ENCODE assay signal across 1 cellular context in the genomic region with DNA sequence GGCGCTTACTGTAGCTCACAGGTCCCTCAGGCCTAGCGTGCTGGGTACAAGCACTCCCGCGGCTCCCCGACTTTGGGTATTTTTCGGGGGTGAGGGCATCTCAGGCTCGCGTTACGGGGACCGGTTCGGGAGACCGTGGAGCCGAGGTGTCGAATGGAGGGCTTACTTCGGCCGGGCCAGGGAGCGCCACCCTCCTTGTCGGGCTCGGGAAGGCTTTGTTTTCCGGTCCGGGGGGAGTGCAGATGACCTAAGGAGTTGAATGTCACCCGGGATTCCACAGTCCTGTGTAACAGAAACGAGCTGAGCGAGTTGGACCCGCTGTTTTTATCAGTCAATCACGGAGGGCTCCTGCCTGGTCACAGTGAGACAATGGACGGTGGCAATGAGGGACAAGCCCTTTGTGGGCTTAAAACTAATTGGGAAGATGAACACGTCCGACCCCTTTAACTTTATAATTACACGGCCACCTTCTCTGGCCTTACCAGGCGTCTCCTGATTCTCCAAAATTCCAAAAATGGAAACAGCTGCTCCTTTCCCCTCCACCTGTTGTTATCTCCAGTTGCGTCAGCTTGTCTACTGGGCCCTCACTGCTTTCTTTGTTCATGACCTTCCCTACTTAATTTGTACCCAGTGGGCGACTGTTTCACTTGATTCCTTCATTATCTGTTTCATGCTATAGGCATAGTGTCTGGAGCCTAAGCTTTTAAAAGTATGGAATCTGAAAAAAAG.
TF ChIP-seq lines count a peak whose summit lies in the region.

No MANE protein-coding gene starts in this region.

TF ChIP-seq in WTC11, 78 proteins besides CTCF, POLR2A, EP300 and RAD21 (continued from another document):
- TF ChIP-seq, protein P1, sequence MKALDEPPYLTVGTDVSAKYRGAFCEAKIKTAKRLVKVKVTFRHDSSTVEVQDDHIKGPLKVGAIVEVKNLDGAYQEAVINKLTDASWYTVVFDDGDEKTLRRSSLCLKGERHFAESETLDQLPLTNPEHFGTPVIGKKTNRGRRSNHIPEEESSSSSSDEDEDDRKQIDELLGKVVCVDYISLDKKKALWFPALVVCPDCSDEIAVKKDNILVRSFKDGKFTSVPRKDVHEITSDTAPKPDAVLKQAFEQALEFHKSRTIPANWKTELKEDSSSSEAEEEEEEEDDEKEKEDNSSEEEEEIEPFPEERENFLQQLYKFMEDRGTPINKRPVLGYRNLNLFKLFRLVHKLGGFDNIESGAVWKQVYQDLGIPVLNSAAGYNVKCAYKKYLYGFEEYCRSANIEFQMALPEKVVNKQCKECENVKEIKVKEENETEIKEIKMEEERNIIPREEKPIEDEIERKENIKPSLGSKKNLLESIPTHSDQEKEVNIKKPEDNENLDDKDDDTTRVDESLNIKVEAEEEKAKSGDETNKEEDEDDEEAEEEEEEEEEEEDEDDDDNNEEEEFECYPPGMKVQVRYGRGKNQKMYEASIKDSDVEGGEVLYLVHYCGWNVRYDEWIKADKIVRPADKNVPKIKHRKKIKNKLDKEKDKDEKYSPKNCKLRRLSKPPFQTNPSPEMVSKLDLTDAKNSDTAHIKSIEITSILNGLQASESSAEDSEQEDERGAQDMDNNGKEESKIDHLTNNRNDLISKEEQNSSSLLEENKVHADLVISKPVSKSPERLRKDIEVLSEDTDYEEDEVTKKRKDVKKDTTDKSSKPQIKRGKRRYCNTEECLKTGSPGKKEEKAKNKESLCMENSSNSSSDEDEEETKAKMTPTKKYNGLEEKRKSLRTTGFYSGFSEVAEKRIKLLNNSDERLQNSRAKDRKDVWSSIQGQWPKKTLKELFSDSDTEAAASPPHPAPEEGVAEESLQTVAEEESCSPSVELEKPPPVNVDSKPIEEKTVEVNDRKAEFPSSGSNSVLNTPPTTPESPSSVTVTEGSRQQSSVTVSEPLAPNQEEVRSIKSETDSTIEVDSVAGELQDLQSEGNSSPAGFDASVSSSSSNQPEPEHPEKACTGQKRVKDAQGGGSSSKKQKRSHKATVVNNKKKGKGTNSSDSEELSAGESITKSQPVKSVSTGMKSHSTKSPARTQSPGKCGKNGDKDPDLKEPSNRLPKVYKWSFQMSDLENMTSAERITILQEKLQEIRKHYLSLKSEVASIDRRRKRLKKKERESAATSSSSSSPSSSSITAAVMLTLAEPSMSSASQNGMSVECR (CRISPR knock-in tag; IDR thresholded peaks at IDR 0.05; ENCODE audit: borderline replicate concordance): 0 out of 2 replicates have a peak, but pooled peaks have one; percentile 51
- TF ChIP-seq ZNF219 (CRISPR knock-in tag; IDR thresholded peaks at IDR 0.05; ENCODE audit: borderline replicate concordance) (0 out of 2 replicates have a peak, but pooled peaks have one; percentile 18), TEAD4 (CRISPR knock-in tag; IDR thresholded peaks at IDR 0.05) (no peak), FOXK1 (CRISPR knock-in tag; IDR thresholded peaks at IDR 0.05) (peak; percentile 14; the same call in 1 of the 2 replicates), PRDM15 (CRISPR knock-in tag; IDR thresholded peaks at IDR 0.05) (no peak), ZNF121 (CRISPR knock-in tag; IDR thresholded peaks at IDR 0.05) (no peak), CREM (CRISPR knock-in tag; IDR thresholded peaks at IDR 0.05) (no peak), ZNF416 (CRISPR knock-in tag; IDR thresholded peaks at IDR 0.05) (no peak), GRHL2 (CRISPR knock-in tag; IDR thresholded peaks at IDR 0.05; ENCODE audit: insufficient replicate concordance, severe bottlenecking) (no peak)
- TF ChIP-seq, protein P2, sequence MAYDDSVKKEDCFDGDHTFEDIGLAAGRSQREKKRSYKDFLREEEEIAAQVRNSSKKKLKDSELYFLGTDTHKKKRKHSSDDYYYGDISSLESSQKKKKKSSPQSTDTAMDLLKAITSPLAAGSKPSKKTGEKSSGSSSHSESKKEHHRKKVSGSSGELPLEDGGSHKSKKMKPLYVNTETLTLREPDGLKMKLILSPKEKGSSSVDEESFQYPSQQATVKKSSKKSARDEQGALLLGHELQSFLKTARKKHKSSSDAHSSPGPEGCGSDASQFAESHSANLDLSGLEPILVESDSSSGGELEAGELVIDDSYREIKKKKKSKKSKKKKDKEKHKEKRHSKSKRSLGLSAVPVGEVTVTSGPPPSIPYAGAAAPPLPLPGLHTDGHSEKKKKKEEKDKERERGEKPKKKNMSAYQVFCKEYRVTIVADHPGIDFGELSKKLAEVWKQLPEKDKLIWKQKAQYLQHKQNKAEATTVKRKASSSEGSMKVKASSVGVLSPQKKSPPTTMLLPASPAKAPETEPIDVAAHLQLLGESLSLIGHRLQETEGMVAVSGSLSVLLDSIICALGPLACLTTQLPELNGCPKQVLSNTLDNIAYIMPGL (CRISPR knock-in tag; IDR thresholded peaks at IDR 0.05): 0 out of 2 replicates have a peak, but pooled peaks have one; percentile 26
TF ChIP-seq in WTC11: peak in this region for 6.
